ENCODE assay signal across 8 cellular contexts in genomic region chr12:49367381-49368239, GRCh38. TPM values are rescaled to one million over a fixed set of nuclear protein-coding genes. Genes with fewer than 3 reads are reported as not detected.
A peak's percentile ranks its signal among the peaks of the same experiment; 100 is the strongest.
DNase-seq lines count a peak whose midpoint lies in the region; ATAC-seq and TF ChIP-seq lines count a peak whose summit lies in the region.

TSS of gene SPATS2 (plus strand) at chr12:49367462. CDS start at chr12:49461013, 93,551 bp downstream.

- peak within 1 kb of the TSS; percentile 93 to 97 (median 94) for H3K27ac ChIP-seq in Peyer's patch
- H3K27ac ChIP-seq in effector memory CD4-positive, alpha-beta T cell (ENCODE audit: insufficient read depth, low read length, poor library complexity, severe bottlenecking) = peak within 1 kb of the TSS; percentile 82

- peak; percentile 31 for DNase-seq in AG20443 (ENCODE audit: low spot score)
- peak in 2 of 3 donors; percentile 90 to 97 for DNase-seq in Peyer's patch
- DNase-seq in effector memory CD4-positive, alpha-beta T cell = no peak
- DNase-seq in ureter (ENCODE audit: low spot score) = peak; percentile 93
- DNase-seq in GM13977 (ENCODE audit: low spot score) = no peak
- DNase-seq in stimulated activated CD4-positive, alpha-beta T cell treated with anti-CD3 and anti-CD28 coated beads, Interleukin-2, amount 100 ng/mL, for 24 hours = no peak

- TF ChIP-seq CTCF in Peyer's patch (IDR thresholded peaks at IDR 0.05) (no peak), GM13977 (IDR thresholded peaks at IDR 0.05; ENCODE audit: extremely low read depth, insufficient read depth, missing control alignments) (no peak)

- peak; percentile 4 for TF ChIP-seq POLR2A in Peyer's patch (IDR thresholded peaks at IDR 0.05)

- in situ Hi-C loops in GM13977 (cut with MboI; ENCODE audit: low pct_unique_long_range_greater_than_20kb, low sequenced_read_pairs, unreplicated experiment) = no loop called here

- H3K4me1 ChIP-seq in Peyer's patch (peaks cover 0 to 18% (median 0%) of the 10 kb centered on the region in 4 donors), mononuclear cell (ENCODE audit: insufficient read depth, low read length) (peaks cover 30% of the 10 kb centered on the region)
- peaks cover 4% of the 10 kb centered on the region for H3K4me1 ChIP-seq in effector memory CD4-positive, alpha-beta T cell (ENCODE audit: control insufficient read depth, insufficient read depth, low read length, poor library complexity, severe bottlenecking)

- H3K27me3 ChIP-seq in Peyer's patch (no peaks in the 10 kb centered on the region), mononuclear cell (ENCODE audit: insufficient read depth, low read length) (no peaks in the 10 kb centered on the region)
- H3K27me3 ChIP-seq in effector memory CD4-positive, alpha-beta T cell (replicated peaks; ENCODE audit: control insufficient read depth, insufficient read depth, low read length, poor library complexity, severe bottlenecking) = no peaks in the 10 kb centered on the region

- ATAC-seq in GM19023 (IDR thresholded peaks at IDR 0.05; ENCODE audit: unreplicated experiment) = peak; percentile 0

- H3K36me3 ChIP-seq in Peyer's patch = no peaks in the 10 kb centered on the region
- H3K36me3 ChIP-seq in effector memory CD4-positive, alpha-beta T cell (ENCODE audit: control insufficient read depth, insufficient read depth, low read length) = no peaks in the 10 kb centered on the region

- H3K9me3 ChIP-seq in Peyer's patch = no peaks in the 10 kb centered on the region
- no peaks in the 10 kb centered on the region for H3K9me3 ChIP-seq in effector memory CD4-positive, alpha-beta T cell (ENCODE audit: control insufficient read depth, low read length)
- H3K9me3 ChIP-seq in mononuclear cell (ENCODE audit: low read depth, low read length) = no peaks in the 10 kb centered on the region

- H3K4me3 ChIP-seq in Peyer's patch = peak within 1 kb of the TSS; percentile 76 to 90 (median 82)
- peak within 1 kb of the TSS; percentile 97 for H3K4me3 ChIP-seq in effector memory CD4-positive, alpha-beta T cell (ENCODE audit: insufficient read depth, low read depth, low read length, poor library complexity, severe bottlenecking)
- peak within 1 kb of the TSS; percentile 85 for H3K4me3 ChIP-seq in mononuclear cell (ENCODE audit: low read length)

RNA-seq across cellular contexts. Expression of gene SPATS2, which starts in this region (rescaled TPM):
- 10 to 100 TPM; 20.2 to 49.5 (median 24.8) TPM for total RNA-seq in Peyer's patch
- 5.2 TPM for total RNA-seq in mononuclear cell
- 20.0 TPM for total RNA-seq in ureter

Comparison
In these comparisons a context has a peak if more than half of its experiments do, and no peak if none do; other contexts are left out.
1. DNase-seq: peak in AG20443 (single experiment), Peyer's patch (2 of 3) and ureter (single experiment); none in effector memory CD4-positive, alpha-beta T cell (0 of 3), GM13977 (single experiment) and stimulated activated CD4-positive, alpha-beta T cell treated with anti-CD3 and anti-CD28 coated beads, Interleukin-2, amount 100 ng/mL, for 24 hours (0 of 2).
2. Peak in every context shown above with its lines, with median percentiles within 50 percentile points of each other: H3K4me3 ChIP-seq.